Comparison of ENCODE assay signal across 1 cellular context in the genomic region with DNA sequence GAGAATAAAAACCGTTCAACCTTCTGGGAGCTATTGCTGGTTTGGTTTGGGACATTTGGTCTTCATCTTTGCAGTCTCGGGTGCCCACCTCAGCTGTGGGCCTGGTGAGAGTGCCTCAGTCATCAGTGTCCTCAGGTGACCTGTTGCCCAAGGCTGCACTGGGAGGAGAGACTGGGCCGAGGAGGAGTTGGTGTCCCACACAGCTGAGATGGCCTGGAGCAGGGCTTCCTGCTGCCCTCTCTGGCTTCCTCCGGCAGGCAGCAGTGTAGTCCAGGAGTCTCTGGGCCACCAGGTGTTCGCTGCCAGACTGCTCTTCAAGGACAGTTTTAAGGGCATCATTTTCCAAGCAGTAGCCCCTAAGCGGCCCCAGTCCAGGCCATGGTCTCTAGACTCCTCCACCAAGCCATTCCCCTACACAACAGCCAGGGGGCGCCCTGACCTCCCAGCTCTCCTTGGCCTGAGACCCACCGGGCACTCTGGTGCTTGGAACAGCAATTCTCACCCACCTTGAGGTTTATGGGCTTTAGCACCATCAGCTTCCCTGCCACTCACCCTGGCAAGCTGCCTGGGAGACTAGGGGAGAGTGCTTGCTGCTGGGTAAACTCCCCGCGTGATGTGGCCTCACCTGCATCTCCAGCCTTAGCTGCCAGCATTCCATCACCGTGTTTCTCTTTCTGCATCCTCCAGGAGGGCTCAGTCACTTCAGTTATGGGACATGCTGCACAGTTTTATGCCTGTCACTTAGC.
TF ChIP-seq lines count a peak whose summit lies in the region.

No MANE protein-coding gene starts in this region.

TF ChIP-seq in K562, 482 proteins besides CTCF, POLR2A, EP300 and RAD21 (continued from another document and continues in another):
- no peak for TF ChIP-seq CHD7 (IDR thresholded peaks at IDR 0.05; ENCODE audit: low read depth, low read length)
- 0 out of 2 replicates have a peak, but pooled peaks have one; percentile 37 for TF ChIP-seq GABPB1 (CRISPR knock-in tag; IDR thresholded peaks at IDR 0.05)
- TF ChIP-seq NFRKB (IDR thresholded peaks at IDR 0.05; ENCODE audit: low read depth) = no peak
- TF ChIP-seq ZBED1 (IDR thresholded peaks at IDR 0.05) = 0 out of 2 replicates have a peak, but pooled peaks have one; percentile 16
- no peak for TF ChIP-seq CUX1 (CRISPR knock-in tag; IDR thresholded peaks at IDR 0.05)
- TF ChIP-seq ZNF12 (CRISPR knock-in tag; IDR thresholded peaks at IDR 0.05) = no peak
- no peak for TF ChIP-seq CREB1 (IDR thresholded peaks at IDR 0.05)
- TF ChIP-seq CREB1 (CRISPR knock-in tag; IDR thresholded peaks at IDR 0.05) = 0 out of 2 replicates have a peak, but pooled peaks have one; percentile 16
- no peak for TF ChIP-seq ZNF584 (CRISPR knock-in tag; IDR thresholded peaks at IDR 0.05; ENCODE audit: low read depth)
- no peak for TF ChIP-seq SRSF9 (IDR thresholded peaks at IDR 0.05; ENCODE audit: borderline replicate concordance, low read depth, low read length)
- no peak for TF ChIP-seq CHD2 (IDR thresholded peaks at IDR 0.05; ENCODE audit: low read depth, low read length)
- TF ChIP-seq NR4A1 (CRISPR knock-in tag; IDR thresholded peaks at IDR 0.05) = no peak
- TF ChIP-seq NR4A1 (tag; IDR thresholded peaks at IDR 0.05) = no peak
- TF ChIP-seq, protein P1, sequence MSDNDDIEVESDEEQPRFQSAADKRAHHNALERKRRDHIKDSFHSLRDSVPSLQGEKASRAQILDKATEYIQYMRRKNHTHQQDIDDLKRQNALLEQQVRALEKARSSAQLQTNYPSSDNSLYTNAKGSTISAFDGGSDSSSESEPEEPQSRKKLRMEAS (CRISPR knock-in tag; IDR thresholded peaks at IDR 0.05) = peak; percentile 45; the same call in 1 of the 2 replicates
- TF ChIP-seq ZNF79 (CRISPR knock-in tag; IDR thresholded peaks at IDR 0.05; ENCODE audit: low read depth) = no peak
- TF ChIP-seq SMARCB1 (IDR thresholded peaks at IDR 0.05; ENCODE audit: insufficient read length, low read depth) = no peak
- TF ChIP-seq RFX5 (IDR thresholded peaks at IDR 0.05; ENCODE audit: low read depth, low read length) = no peak
- TF ChIP-seq ESRRB (CRISPR knock-in tag; IDR thresholded peaks at IDR 0.05; ENCODE audit: borderline replicate concordance) = no peak
- TF ChIP-seq ERF (CRISPR knock-in tag; IDR thresholded peaks at IDR 0.05) = no peak
- TF ChIP-seq TFAP4 (CRISPR knock-in tag; IDR thresholded peaks at IDR 0.05; ENCODE audit: borderline replicate concordance) = peak; percentile 31; the same call in 1 of the 2 replicates
- no peak for TF ChIP-seq MTA2 (IDR thresholded peaks at IDR 0.05; ENCODE audit: low read depth)
- TF ChIP-seq ZC3H4 (CRISPR knock-in tag; IDR thresholded peaks at IDR 0.05; ENCODE audit: borderline replicate concordance) = no peak
- peak in 1 of 2 experiments; percentile 65; a peak in 1 of 4 replicates for TF ChIP-seq TEAD1 (CRISPR knock-in tag; IDR thresholded peaks at IDR 0.05)
- no peak for TF ChIP-seq ZNF778 (CRISPR knock-in tag; IDR thresholded peaks at IDR 0.05)
- no peak for TF ChIP-seq THAP7 (CRISPR knock-in tag; IDR thresholded peaks at IDR 0.05)
- no peak for TF ChIP-seq EZH2 (IDR thresholded peaks at IDR 0.05; ENCODE audit: borderline replicate concordance, low read depth, low read length)
- no peak for TF ChIP-seq KLF10 (CRISPR knock-in tag; IDR thresholded peaks at IDR 0.05)
- TF ChIP-seq POLR2AphosphoS5 (IDR thresholded peaks at IDR 0.05; ENCODE audit: control insufficient read depth, insufficient read depth, low read depth, low read length) = no peak
- TF ChIP-seq SETDB1 (IDR thresholded peaks at IDR 0.05; ENCODE audit: low read length) = no peak
- TF ChIP-seq, protein P2, sequence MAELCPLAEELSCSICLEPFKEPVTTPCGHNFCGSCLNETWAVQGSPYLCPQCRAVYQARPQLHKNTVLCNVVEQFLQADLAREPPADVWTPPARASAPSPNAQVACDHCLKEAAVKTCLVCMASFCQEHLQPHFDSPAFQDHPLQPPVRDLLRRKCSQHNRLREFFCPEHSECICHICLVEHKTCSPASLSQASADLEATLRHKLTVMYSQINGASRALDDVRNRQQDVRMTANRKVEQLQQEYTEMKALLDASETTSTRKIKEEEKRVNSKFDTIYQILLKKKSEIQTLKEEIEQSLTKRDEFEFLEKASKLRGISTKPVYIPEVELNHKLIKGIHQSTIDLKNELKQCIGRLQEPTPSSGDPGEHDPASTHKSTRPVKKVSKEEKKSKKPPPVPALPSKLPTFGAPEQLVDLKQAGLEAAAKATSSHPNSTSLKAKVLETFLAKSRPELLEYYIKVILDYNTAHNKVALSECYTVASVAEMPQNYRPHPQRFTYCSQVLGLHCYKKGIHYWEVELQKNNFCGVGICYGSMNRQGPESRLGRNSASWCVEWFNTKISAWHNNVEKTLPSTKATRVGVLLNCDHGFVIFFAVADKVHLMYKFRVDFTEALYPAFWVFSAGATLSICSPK (IDR thresholded peaks at IDR 0.05; ENCODE audit: borderline replicate concordance) = no peak
- TF ChIP-seq MTA1 (IDR thresholded peaks at IDR 0.05; ENCODE audit: borderline replicate concordance) = no peak
- TF ChIP-seq ZNF134 (CRISPR knock-in tag; conservative IDR thresholded peaks at IDR 0.05) = no peak
- TF ChIP-seq POLR2G (IDR thresholded peaks at IDR 0.05; ENCODE audit: low read depth, low read length) = 0 out of 2 replicates have a peak, but pooled peaks have one; percentile 37
- no peak for TF ChIP-seq GMEB1 (CRISPR knock-in tag; IDR thresholded peaks at IDR 0.05)
